21 cellular contexts compared by ENCODE assay signal in genomic region chr12:57586128-57586527, GRCh38.
DNase-seq lines count a peak whose midpoint lies in the region; FAIRE-seq lines count a peak whose summit lies in the region.
"Had no signal": no experiment of that assay in that cellular context is flagged by ENCODE, and none has a peak within 500 bp of the region (broad histone marks: within the 10 kb centered on the region; RNA-seq: fewer than 3 reads in every experiment).

No MANE protein-coding gene starts in this region.

- FAIRE-seq in urothelium cell line (lab: Jason Lieb, UNC) = no peak
- FAIRE-seq: GM12891, GM18507, GM19239, H1 had no signal

- H3K27ac ChIP-seq in angular gyrus (ENCODE audit: low read depth, low read length) (peak overlapping the region; percentile 69), cingulate gyrus (ENCODE audit: low read depth, low read length) (peak overlapping the region; percentile 54)
- H3K27ac ChIP-seq: GM23248 had no signal

- DNase-seq in middle frontal gyrus (ENCODE audit: extremely low spot score, low spot score) (peak; percentile 31), NCI-H2029 treated with DMSO at 0.1 percent for 48 hours (lab: John Stamatoyannopoulos, UW) (no peak), NCI-H187 (lab: John Stamatoyannopoulos, UW) (no peak), urothelium cell line (ENCODE audit: low spot score) (no peak), NCI-H2107 treated with DMSO at 0.1 percent for 48 hours (lab: John Stamatoyannopoulos, UW; ENCODE audit: unreplicated experiment) (no peak)
- DNase-seq: C1 segment of cervical spinal cord; Calu3; CD4-positive, alpha-beta memory T cell; COR-L47; DMS53; DMS79 treated with DMSO at 0.1 percent for 48 hours; GF-D8; GM23248; H7; HCEC 1CT had no signal
